In genomic region chr17:40445769-40446468, GRCh38 we compare ENCODE assay signal across 9 cellular contexts. TPM values are rescaled to one million over a fixed set of nuclear protein-coding genes. Genes with fewer than 3 reads are reported as not detected.
DNase-seq lines count a peak whose midpoint lies in the region; ATAC-seq and TF ChIP-seq lines count a peak whose summit lies in the region.
"Had no signal": no experiment of that assay in that cellular context is flagged by ENCODE, and none has a peak within 500 bp of the region (broad histone marks: within the 10 kb centered on the region; RNA-seq: fewer than 3 reads in every experiment).

No MANE protein-coding gene starts in this region.

- H2BK5ac ChIP-seq in neuronal stem cell (ENCODE audit: low read length): no peak overlapping the region

- H4K20me1 ChIP-seq in BLaER1 treated with 17β-estradiol and CSF1 and Interleukin-3, amounts not matched to agents 10 nM and 100 nM: peaks cover 12 to 45% (median 31%) of the 10 kb centered on the region in 11 experiments; a peak in 15 of 22 replicates

- H4K8ac ChIP-seq in neuronal stem cell (ENCODE audit: low read depth, low read length): no peak overlapping the region

- peaks cover 4% of the 10 kb centered on the region for H3K79me1 ChIP-seq in neuronal stem cell (ENCODE audit: low read depth, low read length)

- no peak overlapping the region for H3K4ac ChIP-seq in neuronal stem cell (ENCODE audit: low read length)

- DNase-seq in OCI-M1 (lab: John Stamatoyannopoulos, UW): peak; percentile 34
- DNase-seq in epithelial cell of proximal tubule (ENCODE audit: low read depth): no peak
- no peak for DNase-seq in neuronal stem cell (ENCODE audit: low spot score)
- DNase-seq in GM13977 (ENCODE audit: low spot score): no peak
- no peak for DNase-seq in activated CD4-positive, CD25-positive, alpha-beta regulatory T cell (lab: John Stamatoyannopoulos, UW)
- no peak for DNase-seq in sciatic nerve (ENCODE audit: low spot score)
- DNase-seq: NCI-H187 had no signal

- H3K27ac ChIP-seq in BLaER1 treated with 17β-estradiol and CSF1 and Interleukin-3, amounts not matched to agents 10 nM and 100 nM: peak overlapping the region in 10 of 11 experiments; percentile 87 to 97 (median 96); a peak in 20 of 22 replicates
- no peak overlapping the region for H3K27ac ChIP-seq in neuronal stem cell (replicated peaks; ENCODE audit: low read length)

- H4K91ac ChIP-seq in neuronal stem cell (ENCODE audit: low read depth, low read length, poor library complexity): no peak overlapping the region

- peak overlapping the region; percentile 42 for H2AK5ac ChIP-seq in neuronal stem cell (ENCODE audit: low read depth, low read length)

- peak overlapping the region; percentile 63 to 93 (median 82) for H3K4me3 ChIP-seq in BLaER1 treated with 17β-estradiol and CSF1 and Interleukin-3, amounts not matched to agents 10 nM and 100 nM
- H3K4me3 ChIP-seq in epithelial cell of proximal tubule (ENCODE audit: low read depth, low read length): peak overlapping the region; percentile 91
- H3K4me3 ChIP-seq in neuronal stem cell (ENCODE audit: low read length in 2 of 2): peak overlapping the region in 1 of 2 donors; percentile 71

- intact Hi-C loops in sciatic nerve (cut with DNase I): loop anchor here (5.0 kb wide), 1 partner anchor 1989 kb away; no protein-coding TSS in a partner anchor

- peak overlapping the region; percentile 90 to 98 (median 96); a peak in 20 of 22 replicates for H3K9ac ChIP-seq in BLaER1 treated with 17β-estradiol and CSF1 and Interleukin-3, amounts not matched to agents 10 nM and 100 nM
- H3K9ac ChIP-seq in neuronal stem cell (ENCODE audit: low read depth, low read length, poor library complexity): no peak overlapping the region

- H3K27me3 ChIP-seq in BLaER1 treated with 17β-estradiol and CSF1 and Interleukin-3, amounts not matched to agents 10 nM and 100 nM: no peaks in the 10 kb centered on the region
- no peaks in the 10 kb centered on the region for H3K27me3 ChIP-seq in neuronal stem cell (ENCODE audit: control insufficient read depth in 3 of 3, insufficient read depth in 3 of 3, low read depth in 1 of 3, low read length in 3 of 3)

- no peak overlapping the region for H3K18ac ChIP-seq in neuronal stem cell (ENCODE audit: low read length)

- peaks cover 71 to 88% (median 79%) of the 10 kb centered on the region in 10 experiments for H3K4me1 ChIP-seq in BLaER1 treated with 17β-estradiol and CSF1 and Interleukin-3, amounts not matched to agents 10 nM and 100 nM
- peaks cover 13 to 17% of the 10 kb centered on the region in 2 donors for H3K4me1 ChIP-seq in neuronal stem cell (ENCODE audit: control insufficient read depth in 2 of 2, insufficient read depth in 1 of 2, low read depth in 1 of 2, low read length in 2 of 2)

- TF ChIP-seq CTCF in epithelial cell of proximal tubule (conservative IDR thresholded peaks at IDR 0.05; ENCODE audit: low read depth, low read length): peak; percentile 17
- no peak for TF ChIP-seq CTCF in GM13977 (IDR thresholded peaks at IDR 0.05; ENCODE audit: extremely low read depth, insufficient read depth, missing control alignments)

- in situ Hi-C loops in GM13977 (cut with MboI; ENCODE audit: low pct_unique_long_range_greater_than_20kb, low sequenced_read_pairs, unreplicated experiment): no loop called here

- ATAC-seq in sciatic nerve (no peak), GM19397 (IDR thresholded peaks at IDR 0.05; ENCODE audit: unreplicated experiment) (no peak)

- H3K14ac ChIP-seq in neuronal stem cell (ENCODE audit: low read length): no peak overlapping the region

- H3K36me3 ChIP-seq in BLaER1 treated with 17β-estradiol and CSF1 and Interleukin-3, amounts not matched to agents 10 nM and 100 nM: peaks cover 0 to 33% (median 5%) of the 10 kb centered on the region in 11 experiments; a peak in 15 of 22 replicates
- no peaks in the 10 kb centered on the region for H3K36me3 ChIP-seq in neuronal stem cell (replicated peaks in 1 of 2; ENCODE audit: control insufficient read depth in 2 of 2, insufficient read depth in 2 of 2, low read length in 2 of 2)

- no peaks in the 10 kb centered on the region for H3K9me3 ChIP-seq in BLaER1 treated with 17β-estradiol and CSF1 and Interleukin-3, amounts not matched to agents 10 nM and 100 nM (replicated peaks in 1 of 11)
- no peaks in the 10 kb centered on the region for H3K9me3 ChIP-seq in neuronal stem cell (replicated peaks in 1 of 2; ENCODE audit: control insufficient read depth in 2 of 2, insufficient read depth in 1 of 2, low read depth in 1 of 2, low read length in 2 of 2)

- no CpG with 5 or more reads among the region's 10 CpGs for WGBS in neuronal stem cell (ENCODE audit: extremely low coverage in 2 of 2, insufficient read length in 2 of 2, insufficient replicate concordance in 1 of 2), 2 donors

- peak overlapping the region; percentile 90 to 100 (median 96) for H3K4me2 ChIP-seq in BLaER1 treated with 17β-estradiol and CSF1 and Interleukin-3, amounts not matched to agents 10 nM and 100 nM
- no peak overlapping the region for H3K4me2 ChIP-seq in neuronal stem cell (ENCODE audit: insufficient read depth, low read length, poor library complexity, severe bottlenecking)

- H2BK120ac ChIP-seq in neuronal stem cell (ENCODE audit: low read depth, low read length): no peak overlapping the region

- H2BK12ac ChIP-seq in neuronal stem cell (ENCODE audit: low read length): no peak overlapping the region

- H2BK15ac ChIP-seq in neuronal stem cell (ENCODE audit: low read length): no peak overlapping the region

- peak overlapping the region; percentile 58 for H2AFZ ChIP-seq in neuronal stem cell (ENCODE audit: low read length)

- H3K23ac ChIP-seq in neuronal stem cell (ENCODE audit: low read depth, low read length, poor library complexity): peak overlapping the region; percentile 6

RNA-seq across cellular contexts. Expression of gene IGFBP4, which starts 2.7 kb away (rescaled TPM):
- 57.6 and 67.7 TPM in 2 replicates for total RNA-seq in epithelial cell of proximal tubule
- 36.1 TPM for polyA plus RNA-seq in neuronal stem cell (2013, experiment 1 of 2)
- 34.4 TPM for polyA plus RNA-seq in neuronal stem cell (2013, experiment 2 of 2)
- 680 TPM for total RNA-seq in sciatic nerve

RNA-seq across cellular contexts. Expression of gene TOP2A, which starts 28.2 kb away (rescaled TPM):
- total RNA-seq in epithelial cell of proximal tubule (198 and 206 TPM in 2 replicates), sciatic nerve (1.4 TPM)
- polyA plus RNA-seq in neuronal stem cell (2013, experiment 1 of 2): 269 TPM
- polyA plus RNA-seq in neuronal stem cell (2013, experiment 2 of 2): 272 TPM

RNA-seq across cellular contexts. Expression of gene TNS4, which starts 55.5 kb away (rescaled TPM):
- total RNA-seq in epithelial cell of proximal tubule: 0.51 TPM in 1 of 2 replicates, not detected in the other
- polyA plus RNA-seq in neuronal stem cell (2013, experiment 1 of 2): not detected
- not detected for polyA plus RNA-seq in neuronal stem cell (2013, experiment 2 of 2)
- 0.36 TPM for total RNA-seq in sciatic nerve

Comparison
In these comparisons a context has a peak if more than half of its experiments do, and no peak if none do; other contexts are left out.
1. RNA of gene TOP2A, which starts 28.2 kb away (total RNA-seq): 198 to 206 TPM in epithelial cell of proximal tubule; 1.4 TPM in sciatic nerve (single experiment); every median in the first group is over 10 times any median in the second.